22 cellular contexts compared by ENCODE assay signal in the genomic region with DNA sequence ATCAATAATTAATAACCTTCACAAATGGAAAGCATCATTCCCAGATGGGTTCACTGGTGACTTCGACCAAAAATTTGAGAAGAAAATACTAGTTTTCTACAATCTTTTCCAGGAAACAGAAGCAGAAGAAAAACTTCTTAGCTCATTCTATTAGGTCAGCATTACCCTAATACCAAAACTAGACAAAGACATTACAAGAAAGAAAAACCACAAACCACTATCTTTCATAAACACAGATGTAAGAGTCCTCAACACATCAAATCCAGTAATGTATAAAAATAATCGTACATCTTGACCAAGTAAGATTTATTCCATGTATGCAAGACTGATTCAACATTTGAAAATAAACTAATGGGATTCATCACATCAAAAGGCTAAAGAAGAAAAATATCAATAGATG.
DNase-seq lines count a peak whose midpoint lies in the region; ATAC-seq and TF ChIP-seq lines count a peak whose summit lies in the region.
"Had no signal": no experiment of that assay in that cellular context is flagged by ENCODE, and none has a peak within 500 bp of the region (broad histone marks: within the 10 kb centered on the region; RNA-seq: fewer than 3 reads in every experiment).

No MANE protein-coding gene starts in this region.

- no peak overlapping the region for H3K14ac ChIP-seq in mesenchymal stem cell (ENCODE audit: low read length in 2 of 2)

- no peak overlapping the region for H3K23ac ChIP-seq in mesenchymal stem cell (ENCODE audit: low read length in 2 of 2)

- H2AFZ ChIP-seq in mesenchymal stem cell (ENCODE audit: low read depth, low read length), result no peak overlapping the region

- H2BK15ac ChIP-seq in mesenchymal stem cell (ENCODE audit: low read depth, poor library complexity, severe bottlenecking), result no peak overlapping the region

- H3K27ac Mint-ChIP-seq in T-helper 2 cell treated with Interferon-gamma antibody and Interleukin-4, amounts not matched to agents 5 μg/mL and 100 μg/mL, for 36 hours, result no peak overlapping the region
- peak overlapping the region; percentile 41 for H3K27ac Mint-ChIP-seq in T-helper 17 cell
- H3K27ac Mint-ChIP-seq: activated naive CD8-positive, alpha-beta T cell treated with anti-CD3 and anti-CD28 coated beads for 36 hours; naive B cell had no signal

- no peak overlapping the region for H2AK5ac ChIP-seq in mesenchymal stem cell (ENCODE audit: low read length, severe bottlenecking)

- 65 to 81% (median 69%) methylated on average over 2 of the region's 2 CpGs for WGBS in stomach, 5 donors
- WGBS in mesenchymal stem cell, result 92% methylated on average over 2 of the region's 2 CpGs

- H3K4me2 ChIP-seq in mesenchymal stem cell (ENCODE audit: low read length, poor library complexity, severe bottlenecking), result no peak overlapping the region

- TF ChIP-seq EP300 in stomach (IDR thresholded peaks at IDR 0.05), result no peak

- no peak overlapping the region for H3K9ac ChIP-seq in mesenchymal stem cell (ENCODE audit: low read length)

- no peak overlapping the region for H3K4me3 ChIP-seq in stomach
- no peak overlapping the region for H3K4me3 ChIP-seq in mesenchymal stem cell (ENCODE audit: insufficient read depth in 1 of 2, low read depth in 1 of 2, low read length in 2 of 2)
- H3K4me3 ChIP-seq: dorsolateral prefrontal cortex, esophagus squamous epithelium, lung, thoracic aorta had no signal

- no peak overlapping the region for H2BK120ac ChIP-seq in mesenchymal stem cell (ENCODE audit: low read depth, low read length)

- H3K4me1 Mint-ChIP-seq in T-helper 2 cell treated with Interferon-gamma antibody and Interleukin-4, amounts not matched to agents 5 μg/mL and 100 μg/mL, for 36 hours (ENCODE audit: low read depth), result peaks cover 26% of the 10 kb centered on the region
- peaks cover 34% of the 10 kb centered on the region for H3K4me1 Mint-ChIP-seq in T-helper 17 cell
- H3K4me1 Mint-ChIP-seq: naive B cell had no signal

- peaks cover 6% of the 10 kb centered on the region for H3K36me3 Mint-ChIP-seq in T-helper 2 cell treated with Interferon-gamma antibody and Interleukin-4, amounts not matched to agents 5 μg/mL and 100 μg/mL, for 36 hours (ENCODE audit: low read depth)
- H3K36me3 Mint-ChIP-seq in T-helper 17 cell (ENCODE audit: low read depth), result no peaks in the 10 kb centered on the region
- H3K36me3 Mint-ChIP-seq: activated naive CD8-positive, alpha-beta T cell treated with anti-CD3 and anti-CD28 coated beads for 36 hours; naive B cell had no signal

- H3K27me3 ChIP-seq in stomach (no peaks in the 10 kb centered on the region), mesenchymal stem cell (ENCODE audit: control insufficient read depth in 1 of 2, insufficient read depth in 1 of 2, low read length in 2 of 2) (no peaks in the 10 kb centered on the region)
- H3K27me3 ChIP-seq: BE2C, dorsolateral prefrontal cortex, esophagus squamous epithelium had no signal

- no peak for DNase-seq in T-helper 2 cell treated with Interferon-gamma antibody and Interleukin-4, amounts not matched to agents 5 μg/mL and 100 μg/mL, for 36 hours (ENCODE audit: low spot score)
- DNase-seq in T-helper 2 cell, result no peak
- DNase-seq in T-helper 17 cell, result no peak
- DNase-seq in non-pigmented ciliary epithelial cell (ENCODE audit: low read depth), result peak; percentile 10
- no peak for DNase-seq in midbrain (lab: John Stamatoyannopoulos, UW)
- DNase-seq in stomach, result no peak
- DNase-seq in mesenchymal stem cell, result no peak
- DNase-seq: activated naive CD8-positive, alpha-beta T cell treated with anti-CD3 and anti-CD28 coated beads for 36 hours; BE2C; dorsolateral prefrontal cortex; esophagus squamous epithelium; GDM1; head of caudate nucleus; naive B cell; NCI-H1930; posterior cingulate gyrus; SIG-M5; stimulated activated CD4-positive, alpha-beta T cell treated with anti-CD3 and anti-CD28 coated beads, Interleukin-4, amount 100 ng/mL, for 24 hours had no signal

- intact Hi-C loops in stomach (cut with DNase I; ENCODE audit: low total_unique reads), result no loop called here

- no peak overlapping the region for H2BK5ac ChIP-seq in mesenchymal stem cell (ENCODE audit: low read depth, low read length, poor library complexity, severe bottlenecking)

- H2BK12ac ChIP-seq in mesenchymal stem cell (ENCODE audit: low read length in 2 of 2), result no peak overlapping the region

- no peak overlapping the region for H3K27ac ChIP-seq in stomach
- H3K27ac ChIP-seq in mesenchymal stem cell (ENCODE audit: low read length, poor library complexity, severe bottlenecking), result no peak overlapping the region
- H3K27ac ChIP-seq: 22Rv1, dorsolateral prefrontal cortex, esophagus squamous epithelium, thoracic aorta had no signal

- no peak overlapping the region for H4K8ac ChIP-seq in mesenchymal stem cell (ENCODE audit: low read length)

- no peak for TF ChIP-seq POLR2A in stomach (IDR thresholded peaks at IDR 0.05)

- no peak overlapping the region for H3K18ac ChIP-seq in mesenchymal stem cell (ENCODE audit: low read depth in 1 of 2, low read length in 2 of 2)

- H3K9me3 Mint-ChIP-seq in T-helper 2 cell treated with Interferon-gamma antibody and Interleukin-4, amounts not matched to agents 5 μg/mL and 100 μg/mL, for 36 hours, result peaks cover 11% of the 10 kb centered on the region
- H3K9me3 Mint-ChIP-seq: activated naive CD8-positive, alpha-beta T cell treated with anti-CD3 and anti-CD28 coated beads for 36 hours; naive B cell had no signal

- H3K36me3 ChIP-seq in stomach, result no peaks in the 10 kb centered on the region
- no peaks in the 10 kb centered on the region for H3K36me3 ChIP-seq in mesenchymal stem cell (ENCODE audit: control insufficient read depth in 1 of 2, insufficient read depth in 2 of 2, low read depth in 1 of 2, low read length in 2 of 2)
- H3K36me3 ChIP-seq: BE2C, esophagus squamous epithelium, thoracic aorta had no signal

- peaks cover 9% of the 10 kb centered on the region for H3K27me3 Mint-ChIP-seq in T-helper 2 cell treated with Interferon-gamma antibody and Interleukin-4, amounts not matched to agents 5 μg/mL and 100 μg/mL, for 36 hours (ENCODE audit: low read depth)
- H3K27me3 Mint-ChIP-seq in T-helper 17 cell, result no peaks in the 10 kb centered on the region

- H3K79me1 ChIP-seq in mesenchymal stem cell (replicated peaks; ENCODE audit: low read length, poor library complexity, severe bottlenecking), result no peaks in the 10 kb centered on the region

- TF ChIP-seq CTCF in stomach (IDR thresholded peaks at IDR 0.05), result no peak

- no peaks in the 10 kb centered on the region for H3K9me3 ChIP-seq in T-helper 17 cell (ENCODE audit: control insufficient read depth, low read length, poor library complexity, severe bottlenecking)
- no peaks in the 10 kb centered on the region for H3K9me3 ChIP-seq in stomach
- peaks cover 7% of the 10 kb centered on the region for H3K9me3 ChIP-seq in mesenchymal stem cell (ENCODE audit: control insufficient read depth, low read length)
- H3K9me3 ChIP-seq: BE2C, esophagus squamous epithelium, thoracic aorta had no signal

- H3K4me3 Mint-ChIP-seq in T-helper 2 cell treated with Interferon-gamma antibody and Interleukin-4, amounts not matched to agents 5 μg/mL and 100 μg/mL, for 36 hours, result peak overlapping the region; percentile 22
- H3K4me3 Mint-ChIP-seq in T-helper 17 cell, result peak overlapping the region; percentile 50
- H3K4me3 Mint-ChIP-seq: activated naive CD8-positive, alpha-beta T cell treated with anti-CD3 and anti-CD28 coated beads for 36 hours; naive B cell had no signal

- no peak overlapping the region for H3K4ac ChIP-seq in mesenchymal stem cell (ENCODE audit: low read depth in 1 of 2, low read length in 2 of 2)

- ATAC-seq in GM21576 (IDR thresholded peaks at IDR 0.05; ENCODE audit: unreplicated experiment) (peak; percentile 50), T-helper 17 cell (peak; percentile 60)

- H3K4me1 ChIP-seq in stomach, result no peaks in the 10 kb centered on the region
- no peaks in the 10 kb centered on the region for H3K4me1 ChIP-seq in mesenchymal stem cell (ENCODE audit: control insufficient read depth, insufficient read depth, low read depth, low read length)
- H3K4me1 ChIP-seq: BE2C had no signal

- no peak overlapping the region for H4K91ac ChIP-seq in mesenchymal stem cell (ENCODE audit: low read length)
